ENCODE assay signal across 21 cellular contexts in genomic region chr1:226306425-226306824, GRCh38.
"Had no signal": no experiment of that assay in that cellular context is flagged by ENCODE, and none has a peak within 500 bp of the region (broad histone marks: within the 10 kb centered on the region; RNA-seq: fewer than 3 reads in every experiment).

No MANE protein-coding gene starts in this region.

- H3K27me3 ChIP-seq: esophagus squamous epithelium, thyroid gland had no signal

- H3K4me3 ChIP-seq: coronary artery, esophagus squamous epithelium, spleen, thyroid gland had no signal

- H3K27ac Mint-ChIP-seq: activated naive CD8-positive, alpha-beta T cell treated with anti-CD3 and anti-CD28 coated beads for 36 hours; progenitor cell of endocrine pancreas; stimulated activated naive CD8-positive, alpha-beta T cell treated with anti-CD3 and anti-CD28 coated beads, Interleukin-15, Interleukin-2, amounts not matched to agents 100 ng/mL and 50 ng/mL, for 24 hours had no signal

- FAIRE-seq: astrocyte, bronchial epithelial cell, kidney had no signal

- H3K9me3 Mint-ChIP-seq: activated naive CD8-positive, alpha-beta T cell treated with anti-CD3 and anti-CD28 coated beads for 36 hours; stimulated activated naive CD8-positive, alpha-beta T cell treated with anti-CD3 and anti-CD28 coated beads, Interleukin-15, Interleukin-2, amounts not matched to agents 100 ng/mL and 50 ng/mL, for 24 hours had no signal

- H3K9me3 ChIP-seq: esophagus squamous epithelium, spleen, thyroid gland had no signal

- H3K4me3 Mint-ChIP-seq: stimulated activated naive CD8-positive, alpha-beta T cell treated with anti-CD3 and anti-CD28 coated beads, Interleukin-15, Interleukin-2, amounts not matched to agents 100 ng/mL and 50 ng/mL, for 24 hours had no signal

- H3K36me3 ChIP-seq: esophagus squamous epithelium, spleen, thyroid gland had no signal

- ATAC-seq: left lobe of liver, T-helper 17 cell had no signal

- H3K27ac ChIP-seq: coronary artery, esophagus squamous epithelium, spleen, thyroid gland had no signal

- DNase-seq: activated CD4-positive, alpha-beta T cell treated with anti-CD3 and anti-CD28 coated beads for 4 hours; activated CD4-positive, alpha-beta T cell treated with anti-CD3 and anti-CD28 coated beads, Interleukin-2, amount 50 U/mL, for 48 hours; activated CD4-positive, CD25-positive, alpha-beta regulatory T cell; activated naive CD4-positive, alpha-beta T cell treated with Interleukin-2 at 50 U/mL for 16 hours; activated naive CD8-positive, alpha-beta T cell treated with anti-CD3 and anti-CD28 coated beads for 36 hours; activated T-cell treated with anti-CD3 and anti-CD28 coated beads, Interleukin-2, amount 50 U/mL, for 48 hours; cerebellar nuclear complex; esophagus squamous epithelium; kidney; spleen; stimulated activated CD4-positive, alpha-beta T cell treated with anti-CD3 and anti-CD28 coated beads, Interleukin-4, amount 100 ng/mL, for 24 hours; substantia nigra; SW 1271; T-helper 17 cell; thyroid gland had no signal
